In genomic region chr7:156998988-156999610, GRCh38 we compare ENCODE assay signal across 9 cellular contexts. TPM values are rescaled to one million over a fixed set of nuclear protein-coding genes. Genes with fewer than 3 reads are reported as not detected.
DNase-seq lines count a peak whose midpoint lies in the region; ATAC-seq, FAIRE-seq and TF ChIP-seq lines count a peak whose summit lies in the region.
"Had no signal": no experiment of that assay in that cellular context is flagged by ENCODE, and none has a peak within 500 bp of the region (broad histone marks: within the 10 kb centered on the region; RNA-seq: fewer than 3 reads in every experiment).

No MANE protein-coding gene starts in this region.

- no peak for FAIRE-seq in GM12878 (lab: Jason Lieb, UNC)
- FAIRE-seq in H54 (lab: Jason Lieb, UNC), result no peak

- WGBS in GM12878 (ENCODE audit: insufficient coverage, insufficient replicate concordance, low lambda C conversion rate, missing lambda C conversion rate), result 48% methylated on average over 12 of the region's 13 CpGs
- 59 to 61% methylated on average over 13 of the region's 13 CpGs for WGBS in tibial nerve, 2 donors

- H3K36me3 ChIP-seq in GM12878 (ENCODE audit: control insufficient read depth in 2 of 2, insufficient read depth in 2 of 2, low read length in 1 of 2) (no peaks in the 10 kb centered on the region), lower lobe of right lung (no peaks in the 10 kb centered on the region), tibial nerve (no peaks in the 10 kb centered on the region)

- no peak for DNase-seq in activated naive CD4-positive, alpha-beta T cell (lab: John Stamatoyannopoulos, UW)
- no peak for DNase-seq in GM12878 (ENCODE audit: low read depth, low spot score)
- no peak for DNase-seq in lower lobe of right lung
- DNase-seq in tibial nerve (ENCODE audit: low spot score in 2 of 2), result no peak
- DNase-seq in H54 (ENCODE audit: insufficient read length, low spot score), result no peak
- DNase-seq in retina, result no peak
- DNase-seq: amygdala had no signal

- peak overlapping the region; percentile 63 for H3K4me3 Mint-ChIP-seq in activated naive CD4-positive, alpha-beta T cell treated with anti-CD3 and anti-CD28 coated beads, Interleukin-2, amount 50 U/mL, for 24 hours

- peaks cover 23% of the 10 kb centered on the region for H3K4me1 Mint-ChIP-seq in activated naive CD4-positive, alpha-beta T cell treated with anti-CD3 and anti-CD28 coated beads, Interleukin-2, amount 50 U/mL, for 24 hours

- BruUV-seq in GM12878 (replicated peaks; lab: Mats Ljungman, UMichigan), result no TSS peak

- no peaks in the 10 kb centered on the region for H3K9me3 Mint-ChIP-seq in activated naive CD4-positive, alpha-beta T cell treated with anti-CD3 and anti-CD28 coated beads, Interleukin-2, amount 50 U/mL, for 24 hours

- intact Hi-C loops in GM12878 (cut with micrococcal nuclease; ENCODE audit: unreplicated experiment) (no loop called here), lower lobe of right lung (cut with DNase I) (no loop called here)

- ATAC-seq in GM12878, result 0 out of 3 replicates have a peak, but pooled peaks have one; percentile 11
- ATAC-seq in lower lobe of right lung, result peak in 1 of 2 donors; percentile 39
- no peak for ATAC-seq in GM19395 (IDR thresholded peaks at IDR 0.05; ENCODE audit: unreplicated experiment)

- peaks cover 0 to 18% of the 10 kb centered on the region in 2 experiments; a peak in 3 of 4 replicates for H3K27me3 ChIP-seq in GM12878 (replicated peaks in 1 of 2; ENCODE audit: control insufficient read depth in 2 of 2, insufficient read depth in 2 of 2, low read length in 1 of 2)
- peaks cover 79% of the 10 kb centered on the region for H3K27me3 ChIP-seq in lower lobe of right lung (ENCODE audit: low read depth)
- H3K27me3 ChIP-seq in tibial nerve, result peaks cover 0 to 90% of the 10 kb centered on the region in 2 donors

- TF ChIP-seq CTCF in GM12878 (IDR thresholded peaks at IDR 0.05 in 2 of 3, conservative IDR thresholded peaks at IDR 0.05 in 1 of 3; ENCODE audit: control insufficient read depth in 2 of 3, extremely low read depth in 1 of 3, insufficient read depth in 1 of 3, low read depth in 3 of 3, low read length in 3 of 3) (no peak), lower lobe of right lung (IDR thresholded peaks at IDR 0.05) (no peak), tibial nerve (IDR thresholded peaks at IDR 0.05) (no peak)

- H4K20me1 ChIP-seq in GM12878 (ENCODE audit: control insufficient read depth, insufficient read depth), result no peaks in the 10 kb centered on the region

- no peaks in the 10 kb centered on the region for H3K9me3 ChIP-seq in GM12878 (replicated peaks; ENCODE audit: control insufficient read depth, insufficient read depth, low read length)
- no peaks in the 10 kb centered on the region for H3K9me3 ChIP-seq in lower lobe of right lung
- peaks cover 0 to 12% (median 0%) of the 10 kb centered on the region in 4 donors for H3K9me3 ChIP-seq in tibial nerve

- no peak overlapping the region for H2AFZ ChIP-seq in GM12878 (ENCODE audit: control insufficient read depth, low read depth, low read length)

- SMC1A ChIA-PET in GM12878 (lab: Charles Lee; ENCODE audit: uncharacterized antibody, unreplicated experiment), result no interaction called here

- H3K79me2 ChIP-seq in GM12878 (ENCODE audit: control insufficient read depth, insufficient read depth, low read length), result no peaks in the 10 kb centered on the region

- H3K4me3 ChIP-seq in GM12878 (peak overlapping the region; percentile 63; the same call in 1 of the 2 replicates), lower lobe of right lung (peak overlapping the region; percentile 60), tibial nerve (peak overlapping the region in 3 of 4 donors; percentile 23 to 48 (median 46))

- H3K27ac ChIP-seq in GM12878 (ENCODE audit: control insufficient read depth, insufficient read depth) (no peak overlapping the region), lower lobe of right lung (no peak overlapping the region), tibial nerve (peak overlapping the region in 1 of 4 donors; percentile 52)

- RAD21 ChIA-PET in GM12878 (lab: Charles Lee; ENCODE audit: unreplicated experiment), result no interaction called here

- TF ChIP-seq RAD21 in GM12878 (IDR thresholded peaks at IDR 0.05; ENCODE audit: insufficient read depth, low read depth, low read length), result no peak

- TF ChIP-seq POLR2A in GM12878 (IDR thresholded peaks at IDR 0.05; ENCODE audit: low read depth, low read length) (no peak), tibial nerve (IDR thresholded peaks at IDR 0.05) (no peak), H54 (IDR thresholded peaks at IDR 0.05; ENCODE audit: low read depth, low read length) (no peak)

- peaks cover 42% of the 10 kb centered on the region for H3K27me3 Mint-ChIP-seq in activated naive CD4-positive, alpha-beta T cell treated with anti-CD3 and anti-CD28 coated beads, Interleukin-2, amount 50 U/mL, for 24 hours

- no peaks in the 10 kb centered on the region for H3K36me3 Mint-ChIP-seq in activated naive CD4-positive, alpha-beta T cell treated with anti-CD3 and anti-CD28 coated beads, Interleukin-2, amount 50 U/mL, for 24 hours

- no peak overlapping the region for H3K9ac ChIP-seq in GM12878 (ENCODE audit: control insufficient read depth, insufficient read depth, low read length)

- CTCF ChIA-PET in GM12878 (lab: Yijun Ruan, JAX), result no interaction called here

- H3K27ac Mint-ChIP-seq in activated naive CD4-positive, alpha-beta T cell treated with anti-CD3 and anti-CD28 coated beads, Interleukin-2, amount 50 U/mL, for 24 hours, result no peak overlapping the region

- no peak overlapping the region for H3K4me2 ChIP-seq in GM12878 (ENCODE audit: control insufficient read depth, insufficient read depth)

- in situ Hi-C loops in GM12878 (cut with MboI), result no loop called here

- H3K4me1 ChIP-seq in GM12878 (ENCODE audit: control insufficient read depth, insufficient read depth, low read length) (no peaks in the 10 kb centered on the region), lower lobe of right lung (peaks cover 23% of the 10 kb centered on the region), tibial nerve (peaks cover 0 to 41% (median 20%) of the 10 kb centered on the region in 4 donors)

- TF ChIP-seq EP300 in GM12878 (IDR thresholded peaks at IDR 0.05; ENCODE audit: borderline replicate concordance in 1 of 2, control insufficient read depth in 1 of 2, low read depth in 2 of 2, low read length in 2 of 2), result no peak
- TF ChIP-seq EP300 in tibial nerve (IDR thresholded peaks at IDR 0.05), result no peak

- POLR2A ChIA-PET in GM12878 (lab: Charles Lee), result no interaction called here

TF ChIP-seq in GM12878, 131 proteins besides CTCF, POLR2A, EP300 and RAD21 (continues in another document):
- TF ChIP-seq HCFC1 (IDR thresholded peaks at IDR 0.05; ENCODE audit: low read length), result no peak
- TF ChIP-seq MTA3 (IDR thresholded peaks at IDR 0.05; ENCODE audit: borderline replicate concordance, low read length), result no peak
- TF ChIP-seq BRCA1 (IDR thresholded peaks at IDR 0.05; ENCODE audit: low read depth, low read length), result no peak
- TF ChIP-seq HDAC6 (IDR thresholded peaks at IDR 0.05; ENCODE audit: unreplicated experiment), result no peak
- no peak for TF ChIP-seq RUNX3 (IDR thresholded peaks at IDR 0.05; ENCODE audit: low read length)
- TF ChIP-seq ESRRA (IDR thresholded peaks at IDR 0.05; ENCODE audit: low read length), result no peak
- no peak for TF ChIP-seq TBL1XR1 (IDR thresholded peaks at IDR 0.05; ENCODE audit: low read depth, low read length)
- TF ChIP-seq SUZ12 (IDR thresholded peaks at IDR 0.05; ENCODE audit: unreplicated experiment), result no peak
- no peak for TF ChIP-seq BHLHE40 (IDR thresholded peaks at IDR 0.05; ENCODE audit: borderline replicate concordance in 1 of 2, low read depth in 2 of 2, low read length in 1 of 2)

RNA-seq across cellular contexts. Expression of gene MNX1, which starts 11.4 kb away (rescaled TPM):
- 1.7 and 2.8 TPM in 2 replicates for total RNA-seq in GM12878 (2013; cell fraction: nucleolus; rRNA removed)
- total RNA-seq in GM12878 (2014; rRNA removed) (1.0 and 1.3 TPM in 2 replicates), GM12878 (2014; rRNA removed; fragmentation: Illumina TruSeq; extraction: Trizol) (0.54 and 0.60 TPM in 2 replicates), GM12878 (2021) (1.8 and 2.3 TPM in 2 replicates), lower lobe of right lung (0.74 TPM), tibial nerve (not detected)
- polyA plus RNA-seq in GM12878 (2011; ENCODE audit: low read depth), result not detected
- polyA plus RNA-seq in GM12878 (2011; rRNA removed) (1.9 and 2.3 TPM in 2 replicates), GM12878 (2014; fragmentation: Illumina TruSeq; extraction: Trizol) (0.48 TPM in 1 of 2 replicates, not detected in the other), GM12878 (2014; fragmentation: Nextera tagmentation; extraction: Ambion mirVana) (under 1 TPM in 1 of 2 experiments, not detected in 1; 0.22 TPM), GM12878 (2014; rRNA removed) (1.7 and 2.7 TPM in 2 replicates), GM12878 (2016; fragmentation: Nextera tagmentation; extraction: Ambion mirVana) (1 to 10 TPM in 1 of 2 experiments, under 1 TPM in 1; 0.32 to 1.4 TPM)
- 1.5 and 2.7 TPM in 2 replicates for polyA plus RNA-seq in GM12878 (2011; cell fraction: cytosol; rRNA removed)
- polyA plus RNA-seq in GM12878 (2011; cell fraction: nucleus; rRNA removed), result 12.1 and 18.3 TPM in 2 replicates
- polyA plus RNA-seq in GM12878 (2012), result 0.91 and 0.92 TPM in 2 replicates
- 1.1 and 3.8 TPM in 2 replicates for polyA minus RNA-seq in GM12878 (2011; rRNA and poly(A)+ RNA removed)
- polyA minus RNA-seq in GM12878 (2011; cell fraction: cytosol; rRNA and poly(A)+ RNA removed), result 1.2 and 2.5 TPM in 2 replicates
- 7.1 and 11.5 TPM in 2 replicates for polyA minus RNA-seq in GM12878 (2011; cell fraction: nucleus; rRNA and poly(A)+ RNA removed)

RNA-seq across cellular contexts. Expression of gene NOM1, which starts 49.6 kb away (rescaled TPM):
- 77.9 and 79.1 TPM in 2 replicates for total RNA-seq in GM12878 (2013; cell fraction: nucleolus; rRNA removed)
- total RNA-seq in GM12878 (2014; rRNA removed) (17.6 and 19.0 TPM in 2 replicates), GM12878 (2014; rRNA removed; fragmentation: Illumina TruSeq; extraction: Trizol) (13.1 and 18.1 TPM in 2 replicates), GM12878 (2021) (18.3 and 20.1 TPM in 2 replicates), lower lobe of right lung (16.9 TPM), tibial nerve (10 to 100 TPM; 23.3 to 41.5 (median 25.3) TPM)
- polyA plus RNA-seq in GM12878 (2011; ENCODE audit: low read depth), result 8.6 TPM
- polyA plus RNA-seq in GM12878 (2011; rRNA removed) (15.7 and 18.0 TPM in 2 replicates), GM12878 (2014; fragmentation: Illumina TruSeq; extraction: Trizol) (18.2 and 21.6 TPM in 2 replicates), GM12878 (2014; fragmentation: Nextera tagmentation; extraction: Ambion mirVana) (1 to 10 TPM; 2.9 to 4.2 TPM), GM12878 (2014; rRNA removed) (20.8 and 21.3 TPM in 2 replicates), GM12878 (2016; fragmentation: Nextera tagmentation; extraction: Ambion mirVana) (10 to 100 TPM; 12.7 to 13.9 TPM)
- 12.9 and 14.4 TPM in 2 replicates for polyA plus RNA-seq in GM12878 (2011; cell fraction: cytosol; rRNA removed)
- 31.6 and 44.3 TPM in 2 replicates for polyA plus RNA-seq in GM12878 (2011; cell fraction: nucleus; rRNA removed)
- polyA plus RNA-seq in GM12878 (2012), result 11.9 and 14.8 TPM in 2 replicates
- 18.7 and 20.2 TPM in 2 replicates for polyA minus RNA-seq in GM12878 (2011; rRNA and poly(A)+ RNA removed)
- polyA minus RNA-seq in GM12878 (2011; cell fraction: cytosol; rRNA and poly(A)+ RNA removed), result 12.0 and 14.8 TPM in 2 replicates
- polyA minus RNA-seq in GM12878 (2011; cell fraction: nucleus; rRNA and poly(A)+ RNA removed), result 18.6 and 34.3 TPM in 2 replicates
